Comparison of ENCODE assay signal across 21 cellular contexts in the genomic region with DNA sequence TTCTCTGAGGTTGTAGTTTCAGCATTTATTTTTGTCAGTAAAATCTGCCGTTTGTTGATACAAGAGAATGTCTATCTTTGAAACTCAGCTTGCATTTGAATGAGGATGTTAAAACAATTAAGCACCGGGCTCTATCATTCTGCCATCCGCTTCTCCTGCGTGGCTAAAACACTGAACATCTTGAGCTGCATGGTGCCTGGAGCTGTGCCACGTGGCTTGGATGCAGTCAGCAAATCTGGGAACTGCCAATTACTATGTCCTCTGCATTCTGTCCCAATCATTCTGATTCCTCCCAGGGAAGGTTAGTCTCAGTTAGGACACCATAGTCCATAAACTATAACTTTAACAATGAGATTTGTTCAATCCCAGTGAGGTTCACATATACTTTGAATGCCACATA.
DNase-seq lines count a peak whose midpoint lies in the region; ATAC-seq and TF ChIP-seq lines count a peak whose summit lies in the region.
"Had no signal": no experiment of that assay in that cellular context is flagged by ENCODE, and none has a peak within 500 bp of the region (broad histone marks: within the 10 kb centered on the region; RNA-seq: fewer than 3 reads in every experiment).

No MANE protein-coding gene starts in this region.

- in situ Hi-C loops in astrocyte of the spinal cord (cut with HindIII; ENCODE audit: low sequenced_read_pairs), result no loop called here

- no peaks in the 10 kb centered on the region for H3K9me3 ChIP-seq in left lung
- peaks cover 0 to 4% (median 0%) of the 10 kb centered on the region in 8 donors for H3K9me3 ChIP-seq in spleen
- H3K9me3 ChIP-seq: BLaER1, SJCRH30 had no signal

- H3K36me3 ChIP-seq in left lung (no peaks in the 10 kb centered on the region), spleen (no peaks in the 10 kb centered on the region)
- H3K36me3 ChIP-seq: BLaER1, SJCRH30 had no signal

- intact Hi-C loops in left lung (cut with DNase I) (no loop called here), spleen (cut with DNase I; ENCODE audit: low total_unique reads) (no loop called here)

- H3K4me1 ChIP-seq in left lung, result no peaks in the 10 kb centered on the region
- no peaks in the 10 kb centered on the region for H3K4me1 ChIP-seq in spleen
- H3K4me1 ChIP-seq: BLaER1, SJCRH30 had no signal

- H3K27me3 ChIP-seq in left lung (no peaks in the 10 kb centered on the region), spleen (replicated peaks in 1 of 7) (no peaks in the 10 kb centered on the region)
- H3K27me3 ChIP-seq: BLaER1, SJCRH30 had no signal

- H3K27ac ChIP-seq in left lung (no peak overlapping the region), spleen (no peak overlapping the region)
- H3K27ac ChIP-seq: BLaER1, HL-60, RWPE1, SJCRH30 had no signal

- ATAC-seq in left lung (no peak), GM18511 (IDR thresholded peaks at IDR 0.05; ENCODE audit: unreplicated experiment) (no peak), HG03457 (IDR thresholded peaks at IDR 0.05; ENCODE audit: unreplicated experiment) (no peak)
- ATAC-seq: HCT116, K562 had no signal

- H3K4me3 ChIP-seq in astrocyte of the spinal cord (ENCODE audit: low read depth, low read length), result no peak overlapping the region
- H3K4me3 ChIP-seq in fibroblast of the aortic adventitia (ENCODE audit: low read depth, low read length), result no peak overlapping the region
- no peak overlapping the region for H3K4me3 ChIP-seq in left lung
- no peak overlapping the region for H3K4me3 ChIP-seq in spleen
- H3K4me3 ChIP-seq: BLaER1, K562, SJCRH30 had no signal

- DNase-seq in EH (ENCODE audit: low read depth) (peak; percentile 3), NCI-H1694 (lab: John Stamatoyannopoulos, UW) (peak; percentile 23), astrocyte of the spinal cord (ENCODE audit: low read depth, low spot score) (peak; percentile 14), fibroblast of the aortic adventitia (ENCODE audit: low read depth) (peak; percentile 12), left lung (no peak), spleen (no peak)
- DNase-seq: CD8-positive, alpha-beta memory T cell; EL; NCI-H1092 treated with DMSO at 0.1 percent for 48 hours; NCI-H187; NCI-H2171; NCI-H510A treated with DMSO at 0.1 percent for 48 hours; OCI-M1; SJCRH30 had no signal

- TF ChIP-seq CTCF in astrocyte of the spinal cord (IDR thresholded peaks at IDR 0.05; ENCODE audit: low read depth, low read length), result no peak
- TF ChIP-seq CTCF in fibroblast of the aortic adventitia (IDR thresholded peaks at IDR 0.05; ENCODE audit: insufficient read depth, low read length), result no peak
- no peak for TF ChIP-seq CTCF in left lung (IDR thresholded peaks at IDR 0.05)
- TF ChIP-seq CTCF in spleen (IDR thresholded peaks at IDR 0.05 in 8 of 11, conservative IDR thresholded peaks at IDR 0.05 in 3 of 11), result no peak

- no peak for TF ChIP-seq POLR2A in spleen (IDR thresholded peaks at IDR 0.05)

- WGBS in spleen, 5 donors, result 75 to 92% (median 81%) methylated on average over 5 of the region's 5 CpGs

Comparison
In these comparisons a context has a peak if more than half of its experiments do, and no peak if none do; other contexts are left out.
1. DNase-seq: peak in EH (single experiment), NCI-H1694 (single experiment), astrocyte of the spinal cord (single experiment) and fibroblast of the aortic adventitia (single experiment); none in left lung (0 of 2) and spleen (single experiment).